ENCODE assay signal across 11 cellular contexts in genomic region chr9:93116049-93116961, GRCh38. TPM values are rescaled to one million over a fixed set of nuclear protein-coding genes. Genes with fewer than 3 reads are reported as not detected.
DNase-seq lines count a peak whose midpoint lies in the region; ATAC-seq and TF ChIP-seq lines count a peak whose summit lies in the region.
"Had no signal": no experiment of that assay in that cellular context is flagged by ENCODE, and none has a peak within 500 bp of the region (broad histone marks: within the 10 kb centered on the region; RNA-seq: fewer than 3 reads in every experiment).

No MANE protein-coding gene starts in this region.

- peaks cover 92 to 100% of the 10 kb centered on the region in 2 experiments for H3K4me1 ChIP-seq in neutrophil (ENCODE audit: control insufficient read depth in 1 of 2, insufficient read depth in 1 of 2, low read depth in 1 of 2, low read length in 1 of 2)

- H3K4me1 Mint-ChIP-seq in activated naive CD4-positive, alpha-beta T cell treated with anti-CD3 and anti-CD28 coated beads for 36 hours (ENCODE audit: low read depth) = peaks cover 29% of the 10 kb centered on the region

- peak; percentile 77 for DNase-seq in AG20443 (ENCODE audit: low spot score)
- peak; percentile 71 to 80 for DNase-seq in NOMO-1 (lab: John Stamatoyannopoulos, UW; ENCODE audit: unreplicated experiment in 2 of 2)
- DNase-seq in fibroblast of pulmonary artery (ENCODE audit: low read depth) = peak; percentile 65
- DNase-seq in effector CD8-positive, alpha-beta T cell (lab: John Stamatoyannopoulos, UW) = no peak
- DNase-seq in activated naive CD4-positive, alpha-beta T cell treated with anti-CD3 and anti-CD28 coated beads for 36 hours = no peak

- peaks cover 8% of the 10 kb centered on the region for H3K36me3 Mint-ChIP-seq in activated naive CD4-positive, alpha-beta T cell treated with anti-CD3 and anti-CD28 coated beads for 36 hours (ENCODE audit: low read depth)
- H3K36me3 Mint-ChIP-seq: activated naive CD8-positive, alpha-beta T cell had no signal

- H3K4me3 ChIP-seq in fibroblast of pulmonary artery (replicated peaks; ENCODE audit: low read depth, low read length) (no peak overlapping the region), neutrophil (ENCODE audit: low read depth in 1 of 2, low read length in 1 of 2) (peak overlapping the region; percentile 40 to 52)
- H3K4me3 ChIP-seq: SJSA1 had no signal

- CTCF ChIA-PET in activated naive CD4-positive, alpha-beta T cell treated with anti-CD3 and anti-CD28 coated beads for 36 hours (lab: Charles Lee) = interaction anchor here (1.6 kb wide), 1 partner anchor 113 kb away, joined by 4 read pairs; no protein-coding TSS in a partner anchor

- no peaks in the 10 kb centered on the region for H3K9me3 ChIP-seq in neutrophil
- H3K9me3 ChIP-seq: SJSA1 had no signal

- H3K27ac Mint-ChIP-seq in activated naive CD4-positive, alpha-beta T cell treated with anti-CD3 and anti-CD28 coated beads for 36 hours = no peak overlapping the region
- H3K27ac Mint-ChIP-seq: activated naive CD8-positive, alpha-beta T cell had no signal

- ATAC-seq in GM18909 (IDR thresholded peaks at IDR 0.05; ENCODE audit: poor library complexity, unreplicated experiment) (no peak), HG02885 (IDR thresholded peaks at IDR 0.05; ENCODE audit: poor library complexity, unreplicated experiment) (no peak)
- ATAC-seq: stimulated activated effector memory CD8-positive, alpha-beta T cell treated with anti-CD3 and anti-CD28 coated beads, Interleukin-12 subunit alpha, Interleukin-12 subunit beta, amount 100 ng/mL, for 72 hours had no signal

- no peak overlapping the region for H3K4me3 Mint-ChIP-seq in activated naive CD4-positive, alpha-beta T cell treated with anti-CD3 and anti-CD28 coated beads for 36 hours
- H3K4me3 Mint-ChIP-seq: activated naive CD8-positive, alpha-beta T cell; stimulated activated effector memory CD8-positive, alpha-beta T cell treated with anti-CD3 and anti-CD28 coated beads, Interleukin-12 subunit alpha, Interleukin-12 subunit beta, amount 100 ng/mL, for 72 hours had no signal

- H3K27me3 Mint-ChIP-seq in activated naive CD4-positive, alpha-beta T cell treated with anti-CD3 and anti-CD28 coated beads for 36 hours (ENCODE audit: low read depth) = no peaks in the 10 kb centered on the region
- H3K27me3 Mint-ChIP-seq: activated naive CD8-positive, alpha-beta T cell had no signal

- no peaks in the 10 kb centered on the region for H3K9me3 Mint-ChIP-seq in activated naive CD4-positive, alpha-beta T cell treated with anti-CD3 and anti-CD28 coated beads for 36 hours
- H3K9me3 Mint-ChIP-seq: stimulated activated effector memory CD8-positive, alpha-beta T cell treated with anti-CD3 and anti-CD28 coated beads, Interleukin-12 subunit alpha, Interleukin-12 subunit beta, amount 100 ng/mL, for 72 hours had no signal

- peaks cover 16% of the 10 kb centered on the region for H3K36me3 ChIP-seq in neutrophil

- H3K27ac ChIP-seq in neutrophil = peak overlapping the region; percentile 100
- H3K27ac ChIP-seq: SJSA1 had no signal

- TF ChIP-seq CTCF in fibroblast of pulmonary artery (IDR thresholded peaks at IDR 0.05; ENCODE audit: low read length, missing control alignments) (no peak), neutrophil (IDR thresholded peaks at IDR 0.05) (peak; percentile 33)

- intact Hi-C loops in activated naive CD4-positive, alpha-beta T cell treated with anti-CD3 and anti-CD28 coated beads for 36 hours (cut with micrococcal nuclease) = no loop called here

- no peaks in the 10 kb centered on the region for H3K27me3 ChIP-seq in neutrophil
- H3K27me3 ChIP-seq: SJSA1 had no signal

RNA-seq across cellular contexts. Expression of gene NINJ1, which starts 17.7 kb away (rescaled TPM):
- total RNA-seq in activated naive CD4-positive, alpha-beta T cell treated with anti-CD3 and anti-CD28 coated beads for 36 hours = 10 to 100 TPM; 93.9 to 96.9 TPM

RNA-seq across cellular contexts. Expression of gene CARD19, which starts 20.3 kb away (rescaled TPM):
- total RNA-seq in activated naive CD4-positive, alpha-beta T cell treated with anti-CD3 and anti-CD28 coated beads for 36 hours = 10 to 100 TPM; 51.4 to 52.0 TPM

RNA-seq across cellular contexts. Expression of gene SUSD3, which starts 57.8 kb away (rescaled TPM):
- total RNA-seq in activated naive CD4-positive, alpha-beta T cell treated with anti-CD3 and anti-CD28 coated beads for 36 hours = 10 to 100 TPM; 62.7 to 68.3 TPM
- total RNA-seq: SJSA1 had no signal

Comparison
In these comparisons a context has a peak if more than half of its experiments do, and no peak if none do; other contexts are left out.
1. DNase-seq: peak in AG20443 (single experiment), NOMO-1 (2 of 2) and fibroblast of pulmonary artery (single experiment); none in effector CD8-positive, alpha-beta T cell (single experiment) and activated naive CD4-positive, alpha-beta T cell treated with anti-CD3 and anti-CD28 coated beads for 36 hours (single experiment).